ENCODE assay signal across 7 cellular contexts in the genomic region with DNA sequence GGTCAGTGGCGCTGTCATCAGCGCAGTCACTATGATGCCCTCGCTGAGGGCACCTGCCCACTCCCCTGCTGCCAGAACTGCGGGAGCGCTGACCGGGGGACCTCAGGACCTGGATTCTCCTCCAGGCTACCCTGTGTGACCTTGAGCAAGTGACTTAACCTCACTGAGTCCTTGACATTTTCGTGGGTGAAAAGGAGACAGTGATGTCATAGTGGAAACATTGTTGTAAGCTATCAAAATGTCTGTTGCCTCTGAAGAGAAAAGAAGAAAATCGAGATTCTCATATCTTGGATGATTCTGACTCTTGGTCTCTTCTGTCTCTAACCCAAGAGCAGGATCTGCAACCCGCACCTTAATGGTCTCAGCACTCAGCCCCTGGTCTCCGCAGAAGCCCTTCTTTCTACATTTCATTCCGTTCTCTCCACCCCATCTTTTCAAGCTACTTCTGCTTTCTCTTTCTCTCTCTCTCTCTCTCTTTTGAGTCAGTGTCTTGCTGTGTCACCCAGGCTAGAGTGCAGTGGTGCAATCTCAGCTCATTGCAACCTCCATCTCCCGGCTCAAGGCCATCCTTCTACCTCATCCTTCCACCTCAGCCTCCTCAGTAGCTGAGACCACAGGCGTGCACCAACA. TPM values are rescaled to one million over a fixed set of nuclear protein-coding genes. Genes with fewer than 3 reads are reported as not detected.
DNase-seq lines count a peak whose midpoint lies in the region; ATAC-seq and TF ChIP-seq lines count a peak whose summit lies in the region.
"Had no signal": no experiment of that assay in that cellular context is flagged by ENCODE, and none has a peak within 500 bp of the region (broad histone marks: within the 10 kb centered on the region; RNA-seq: fewer than 3 reads in every experiment).

No MANE protein-coding gene starts in this region.

- H3K36me3 ChIP-seq in parathyroid adenoma (ENCODE audit: control insufficient read depth, insufficient read depth, low read length) = no peaks in the 10 kb centered on the region

- no peak overlapping the region for H3K27ac Mint-ChIP-seq in chondrocyte (ENCODE audit: unreplicated experiment)

- H3K79me2 ChIP-seq in parathyroid adenoma = peaks cover 2% of the 10 kb centered on the region

- DNase-seq in NAMALWA (ENCODE audit: low spot score) (peak; percentile 88), chondrocyte (ENCODE audit: low spot score) (no peak), cortex of kidney (lab: John Stamatoyannopoulos, UW) (no peak)
- DNase-seq in activated CD4-positive, CD25-positive, alpha-beta regulatory T cell (lab: John Stamatoyannopoulos, UW) = no peak

- no peaks in the 10 kb centered on the region for H3K36me3 Mint-ChIP-seq in chondrocyte (ENCODE audit: low read depth)

- no peaks in the 10 kb centered on the region for H3K9me3 Mint-ChIP-seq in chondrocyte (ENCODE audit: low read depth)

- TF ChIP-seq CTCF in chondrocyte (IDR thresholded peaks at IDR 0.05) (no peak), parathyroid adenoma (IDR thresholded peaks at IDR 0.05) (no peak)

- peak overlapping the region; percentile 75 for H3K27ac ChIP-seq in parathyroid adenoma

- peak overlapping the region; percentile 72 for H3K4me3 Mint-ChIP-seq in chondrocyte (ENCODE audit: unreplicated experiment)

- H3K9ac ChIP-seq in parathyroid adenoma = no peak overlapping the region

- peak overlapping the region; percentile 72 for H2AFZ ChIP-seq in parathyroid adenoma

- peaks cover 13% of the 10 kb centered on the region for H3K27me3 Mint-ChIP-seq in chondrocyte (ENCODE audit: low read depth)

- H3K9me3 ChIP-seq in parathyroid adenoma (ENCODE audit: control insufficient read depth, low read length) = no peaks in the 10 kb centered on the region

- no peaks in the 10 kb centered on the region for H3K27me3 ChIP-seq in parathyroid adenoma (ENCODE audit: control insufficient read depth, insufficient read depth, low read length)

- peaks cover 45% of the 10 kb centered on the region for H3K4me1 Mint-ChIP-seq in chondrocyte (ENCODE audit: low read depth)

- H3K4me3 ChIP-seq in parathyroid adenoma (ENCODE audit: low read depth, low read length) = peak overlapping the region; percentile 73

- H3K4me2 ChIP-seq in parathyroid adenoma (ENCODE audit: low read length) = peak overlapping the region; percentile 97

- ATAC-seq in GM21381 (IDR thresholded peaks at IDR 0.05; ENCODE audit: unreplicated experiment) = peak; percentile 31

- peaks cover 29% of the 10 kb centered on the region for H3K4me1 ChIP-seq in parathyroid adenoma

RNA-seq across cellular contexts. Expression of a gene that starts 1.0 kb away (rescaled TPM):
- 9.4 to 19.7 TPM (median 11.5 TPM) in 3 replicates for total RNA-seq in chondrocyte

RNA-seq across cellular contexts. Expression of a gene that starts 1.7 kb away (rescaled TPM):
- total RNA-seq in chondrocyte = not detected in 3 replicates
- total RNA-seq: left cardiac atrium had no signal

RNA-seq across cellular contexts. Expression of a gene that starts 9.4 kb away (rescaled TPM):
- 24.4 to 32.0 TPM (median 25.9 TPM) in 3 replicates for total RNA-seq in chondrocyte

RNA-seq across cellular contexts. Expression of a gene that starts 9.5 kb away (rescaled TPM):
- 2.9 to 7.3 TPM (median 3.0 TPM) in 3 replicates for total RNA-seq in chondrocyte

RNA-seq across cellular contexts. Expression of a gene that starts 24.5 kb away (rescaled TPM):
- total RNA-seq in chondrocyte = 50.7 to 55.6 TPM (median 55.0 TPM) in 3 replicates
